In the genomic region with DNA sequence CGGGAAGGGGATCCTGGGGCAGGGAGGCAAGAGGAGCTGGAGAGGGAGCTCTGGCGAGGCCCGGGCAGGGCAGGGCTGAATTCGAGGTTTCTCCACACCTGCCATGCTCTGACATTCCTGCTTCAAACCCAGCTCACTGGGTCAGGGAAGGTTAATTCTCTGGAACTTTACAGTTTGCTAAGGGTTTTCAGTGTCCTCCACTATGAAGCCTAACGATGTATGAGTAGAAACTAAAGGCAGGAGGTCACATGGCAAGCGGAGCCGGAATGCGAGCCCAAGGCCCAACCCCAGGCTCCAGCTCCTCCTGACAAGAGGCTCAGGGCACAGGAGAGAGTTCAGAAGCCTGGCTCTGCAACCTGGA, we compare ENCODE assay signal across 9 cellular contexts. TPM values are rescaled to one million over a fixed set of nuclear protein-coding genes. Genes with fewer than 3 reads are reported as not detected.
DNase-seq lines count a peak whose midpoint lies in the region; ATAC-seq, FAIRE-seq and TF ChIP-seq lines count a peak whose summit lies in the region.
"Had no signal": no experiment of that assay in that cellular context is flagged by ENCODE, and none has a peak within 500 bp of the region (broad histone marks: within the 10 kb centered on the region; RNA-seq: fewer than 3 reads in every experiment).

No MANE protein-coding gene starts in this region.

- no peak for FAIRE-seq in GM12878 (lab: Jason Lieb, UNC)

- H3K4me1 Mint-ChIP-seq in activated CD4-positive, alpha-beta T cell treated with anti-CD3 and anti-CD28 coated beads for 36 hours = peaks cover 24% of the 10 kb centered on the region

- ATAC-seq in activated CD4-positive, alpha-beta T cell treated with anti-CD3 and anti-CD28 coated beads for 36 hours = peak; percentile 3
- ATAC-seq in GM12878 (peak; percentile 6), lower lobe of right lung (peak in 1 of 2 donors; percentile 2)
- no peak for ATAC-seq in activated CD4-positive, CD25-positive, alpha-beta regulatory T cell treated with anti-CD3 and anti-CD28 coated beads, Interleukin-2, amount 50 U/mL, for 24 hours

- no peaks in the 10 kb centered on the region for H3K9me3 Mint-ChIP-seq in activated CD4-positive, alpha-beta T cell treated with anti-CD3 and anti-CD28 coated beads for 36 hours (ENCODE audit: low read depth)

- TF ChIP-seq RAD21 in GM12878 (IDR thresholded peaks at IDR 0.05; ENCODE audit: insufficient read depth, low read depth, low read length) = no peak

- H3K4me2 ChIP-seq in GM12878 (ENCODE audit: control insufficient read depth, insufficient read depth) = no peak overlapping the region; the same call in 1 of the 2 replicates

- H4K20me1 ChIP-seq in GM12878 (ENCODE audit: control insufficient read depth, insufficient read depth) = no peaks in the 10 kb centered on the region; the same call in none of the 2 replicates

- H3K36me3 ChIP-seq in GM12878 (ENCODE audit: control insufficient read depth in 2 of 2, insufficient read depth in 2 of 2, low read length in 1 of 2) = peaks cover 2 to 4% of the 10 kb centered on the region in 2 experiments; a peak in 3 of 4 replicates
- H3K36me3 ChIP-seq in lower lobe of right lung = no peaks in the 10 kb centered on the region
- H3K36me3 ChIP-seq in thyroid gland = no peaks in the 10 kb centered on the region

- H3K79me2 ChIP-seq in GM12878 (ENCODE audit: control insufficient read depth, insufficient read depth, low read length) = no peaks in the 10 kb centered on the region

- peaks cover 12% of the 10 kb centered on the region for H3K36me3 Mint-ChIP-seq in activated CD4-positive, alpha-beta T cell treated with anti-CD3 and anti-CD28 coated beads for 36 hours (ENCODE audit: low read depth)

- CTCF ChIA-PET in activated CD4-positive, alpha-beta T cell treated with anti-CD3 and anti-CD28 coated beads for 36 hours (lab: Charles Lee) = interaction anchor here (0.6 to 5.7 kb wide), 19 partner anchors 9 to 338 kb away, joined by 3 to 84 read pairs (median 5); no protein-coding TSS in a partner anchor
- CTCF ChIA-PET in GM12878 (lab: Yijun Ruan, JAX) = interaction anchor here (0.6 to 9.5 kb wide), 23 partner anchors 9 to 123 kb away, joined by 3 to 156 read pairs (median 6); a partner anchor contains a TSS

- no peak overlapping the region; the same call in 1 of the 2 replicates for H3K9ac ChIP-seq in GM12878 (ENCODE audit: control insufficient read depth, insufficient read depth, low read length)

- H3K27me3 Mint-ChIP-seq in activated CD4-positive, alpha-beta T cell treated with anti-CD3 and anti-CD28 coated beads for 36 hours = peaks cover 30% of the 10 kb centered on the region

- no peak for DNase-seq in activated CD4-positive, alpha-beta T cell treated with anti-CD3 and anti-CD28 coated beads for 36 hours
- DNase-seq in activated CD4-positive, alpha-beta T cell treated with anti-CD3 and anti-CD28 coated beads for 4 hours = no peak
- DNase-seq in GM12878 (ENCODE audit: low read depth, low spot score) = no peak
- no peak for DNase-seq in lower lobe of right lung
- DNase-seq in thyroid gland = no peak
- DNase-seq in GOT3 (lab: John Stamatoyannopoulos, UW) = no peak
- DNase-seq in cerebellum (ENCODE audit: low spot score) = no peak

- no peak overlapping the region for H3K4me3 ChIP-seq in GM12878
- peak overlapping the region; percentile 55 for H3K4me3 ChIP-seq in lower lobe of right lung
- H3K4me3 ChIP-seq in thyroid gland (replicated peaks in 1 of 3) = no peak overlapping the region

- H3K4me1 ChIP-seq in GM12878 (ENCODE audit: control insufficient read depth, insufficient read depth, low read length) (peaks cover 29% of the 10 kb centered on the region), lower lobe of right lung (peaks cover 29% of the 10 kb centered on the region), thyroid gland (peaks cover 28 to 42% of the 10 kb centered on the region in 2 donors)

- H2AFZ ChIP-seq in GM12878 (ENCODE audit: control insufficient read depth, low read depth, low read length) = peak overlapping the region; percentile 15; the same call in 1 of the 2 replicates

- H3K27me3 ChIP-seq in GM12878 (replicated peaks in 1 of 2; ENCODE audit: control insufficient read depth in 2 of 2, insufficient read depth in 2 of 2, low read length in 1 of 2) = peaks cover 0 to 6% of the 10 kb centered on the region in 2 experiments; a peak in 1 of 4 replicates
- H3K27me3 ChIP-seq in lower lobe of right lung (ENCODE audit: low read depth) = peaks cover 30% of the 10 kb centered on the region
- H3K27me3 ChIP-seq in thyroid gland = no peaks in the 10 kb centered on the region

- in situ Hi-C loops in GM12878 (cut with MboI) = loop anchor here (10.0 kb wide), 1 partner anchor 97 kb away; no protein-coding TSS in a partner anchor

- no peak overlapping the region for H3K27ac ChIP-seq in GM12878 (ENCODE audit: control insufficient read depth, insufficient read depth)
- peak overlapping the region; percentile 72 for H3K27ac ChIP-seq in lower lobe of right lung
- peak overlapping the region in 2 of 3 donors; percentile 52 to 71 for H3K27ac ChIP-seq in thyroid gland

- 65% methylated on average over 8 of the region's 8 CpGs for WGBS in GM12878 (ENCODE audit: insufficient coverage, insufficient replicate concordance, low lambda C conversion rate, missing lambda C conversion rate)
- WGBS in thyroid gland, 2 donors = 88 to 97% methylated on average over 5 of the region's 8 CpGs

- no peak for TF ChIP-seq CTCF in GM12878 (IDR thresholded peaks at IDR 0.05 in 2 of 3, conservative IDR thresholded peaks at IDR 0.05 in 1 of 3; ENCODE audit: control insufficient read depth in 2 of 3, extremely low read depth in 1 of 3, insufficient read depth in 1 of 3, low read depth in 3 of 3, low read length in 3 of 3)
- no peak for TF ChIP-seq CTCF in lower lobe of right lung (IDR thresholded peaks at IDR 0.05)
- no peak for TF ChIP-seq CTCF in thyroid gland (IDR thresholded peaks at IDR 0.05)

- H3K9me3 ChIP-seq in GM12878 (replicated peaks; ENCODE audit: control insufficient read depth, insufficient read depth, low read length) = no peaks in the 10 kb centered on the region
- no peaks in the 10 kb centered on the region for H3K9me3 ChIP-seq in lower lobe of right lung
- no peaks in the 10 kb centered on the region for H3K9me3 ChIP-seq in thyroid gland

- intact Hi-C loops in activated CD4-positive, alpha-beta T cell treated with anti-CD3 and anti-CD28 coated beads for 36 hours (cut with DNase I, micrococcal nuclease) = loop anchor here (1.0 kb wide), 5 partner anchors 75 to 247 kb away; a partner anchor contains a TSS
- intact Hi-C loops in GM12878 (cut with micrococcal nuclease; ENCODE audit: unreplicated experiment) (loop anchor here (1.0 to 5.0 kb wide), 5 partner anchors 27 to 245 kb away; a partner anchor contains a TSS), lower lobe of right lung (cut with DNase I) (no loop called here), thyroid gland (cut with DNase I) (loop anchor here (5.0 to 10.0 kb wide), 4 partner anchors 57 to 245 kb away; a partner anchor contains a TSS)

- no peak overlapping the region for H3K4me3 Mint-ChIP-seq in activated CD4-positive, alpha-beta T cell treated with anti-CD3 and anti-CD28 coated beads for 36 hours
- H3K4me3 Mint-ChIP-seq: activated CD8-positive, alpha-beta memory T cell treated with anti-CD3 and anti-CD28 coated beads, Interleukin-2, amount 10 ng/mL, durations not matched to agents 7 days and 5 days had no signal

- SMC1A ChIA-PET in GM12878 (lab: Charles Lee; ENCODE audit: uncharacterized antibody, unreplicated experiment) = interaction anchor here (0.9 to 5.3 kb wide), 11 partner anchors 11 to 129 kb away, joined by 3 to 90 read pairs (median 4); a partner anchor contains a TSS

- BruUV-seq in GM12878 (replicated peaks; lab: Mats Ljungman, UMichigan) = no TSS peak

- RAD21 ChIA-PET in GM12878 (lab: Charles Lee; ENCODE audit: unreplicated experiment) = interaction anchor here (0.6 to 7.9 kb wide), 7 partner anchors 9 to 115 kb away, joined by 3 to 82 read pairs (median 5); no protein-coding TSS in a partner anchor

- POLR2A ChIA-PET in activated CD4-positive, alpha-beta T cell treated with anti-CD3 and anti-CD28 coated beads for 36 hours (lab: Charles Lee) = no interaction called here
- POLR2A ChIA-PET in GM12878 (lab: Charles Lee) = interaction anchor here (1.5 to 3.8 kb wide), 3 partner anchors 26 to 128 kb away, joined by 5 to 33 read pairs (median 10); no protein-coding TSS in a partner anchor

- TF ChIP-seq EP300 in GM12878 (IDR thresholded peaks at IDR 0.05; ENCODE audit: borderline replicate concordance in 1 of 2, control insufficient read depth in 1 of 2, low read depth in 2 of 2, low read length in 2 of 2) = no peak

- H3K27ac Mint-ChIP-seq in activated CD4-positive, alpha-beta T cell treated with anti-CD3 and anti-CD28 coated beads for 36 hours = no peak overlapping the region
- H3K27ac Mint-ChIP-seq: activated CD8-positive, alpha-beta memory T cell treated with anti-CD3 and anti-CD28 coated beads, Interleukin-2, amount 10 ng/mL, durations not matched to agents 7 days and 5 days had no signal

- TF ChIP-seq POLR2A in GM12878 (IDR thresholded peaks at IDR 0.05; ENCODE audit: low read depth, low read length) (no peak), thyroid gland (IDR thresholded peaks at IDR 0.05) (no peak)

RNA-seq across cellular contexts. Expression of a gene that starts 29.2 kb away (rescaled TPM):
- total RNA-seq in activated CD4-positive, alpha-beta T cell treated with anti-CD3 and anti-CD28 coated beads for 36 hours = 10 to 100 TPM; 34.8 to 36.2 TPM
- 35.2 and 43.0 TPM in 2 replicates for total RNA-seq in GM12878 (2013; cell fraction: nucleolus; rRNA removed)
- total RNA-seq in GM12878 (2014; rRNA removed) (49.4 and 62.7 TPM in 2 replicates), GM12878 (2014; rRNA removed; fragmentation: Illumina TruSeq; extraction: Trizol) (23.0 and 27.9 TPM in 2 replicates), GM12878 (2021) (44.4 and 45.8 TPM in 2 replicates), lower lobe of right lung (20.1 TPM), thyroid gland (100 to 1,000 TPM in 1 of 4 donors, 10 to 100 TPM in 3; 53.5 to 102 (median 72.9) TPM), cerebellum (41.9 TPM)
- polyA plus RNA-seq in GM12878 (2011; ENCODE audit: low read depth) = 11.7 TPM
- polyA plus RNA-seq in GM12878 (2011; rRNA removed) (14.1 and 32.8 TPM in 2 replicates), GM12878 (2014; fragmentation: Illumina TruSeq; extraction: Trizol) (18.9 and 21.5 TPM in 2 replicates), GM12878 (2014; fragmentation: Nextera tagmentation; extraction: Ambion mirVana) (10 to 100 TPM; 11.6 to 11.7 TPM), GM12878 (2014; rRNA removed) (45.7 and 46.5 TPM in 2 replicates), GM12878 (2016; fragmentation: Nextera tagmentation; extraction: Ambion mirVana) (10 to 100 TPM; 43.8 to 46.1 TPM)
- polyA plus RNA-seq in GM12878 (2011; cell fraction: cytosol; rRNA removed) = 55.7 and 60.8 TPM in 2 replicates
- polyA plus RNA-seq in GM12878 (2011; cell fraction: nucleus; rRNA removed) = 57.5 and 71.0 TPM in 2 replicates
- polyA plus RNA-seq in GM12878 (2012) = 26.3 and 28.2 TPM in 2 replicates
- polyA minus RNA-seq in GM12878 (2011; rRNA and poly(A)+ RNA removed) = 29.1 and 56.8 TPM in 2 replicates
- polyA minus RNA-seq in GM12878 (2011; cell fraction: cytosol; rRNA and poly(A)+ RNA removed) = 22.7 and 27.9 TPM in 2 replicates
- polyA minus RNA-seq in GM12878 (2011; cell fraction: nucleus; rRNA and poly(A)+ RNA removed) = 21.2 and 26.2 TPM in 2 replicates

RNA-seq across cellular contexts. Expression of a gene that starts 38.8 kb away (rescaled TPM):
- total RNA-seq in activated CD4-positive, alpha-beta T cell treated with anti-CD3 and anti-CD28 coated beads for 36 hours = 100 to 1,000 TPM; 170 to 175 TPM
- 95.0 and 103 TPM in 2 replicates for total RNA-seq in GM12878 (2013; cell fraction: nucleolus; rRNA removed)
- total RNA-seq in GM12878 (2014; rRNA removed) (118 and 121 TPM in 2 replicates), GM12878 (2014; rRNA removed; fragmentation: Illumina TruSeq; extraction: Trizol) (391 and 395 TPM in 2 replicates), GM12878 (2021) (204 and 223 TPM in 2 replicates), lower lobe of right lung (117 TPM), thyroid gland (10 to 100 TPM; 71.7 to 98.9 (median 85.2) TPM), cerebellum (30.4 TPM)
- 42.9 TPM for polyA plus RNA-seq in GM12878 (2011; ENCODE audit: low read depth)
- polyA plus RNA-seq in GM12878 (2011; rRNA removed) (116 and 138 TPM in 2 replicates), GM12878 (2014; fragmentation: Illumina TruSeq; extraction: Trizol) (80.7 and 216 TPM in 2 replicates), GM12878 (2014; fragmentation: Nextera tagmentation; extraction: Ambion mirVana) (100 to 1,000 TPM; 282 to 342 TPM), GM12878 (2014; rRNA removed) (96.7 and 112 TPM in 2 replicates), GM12878 (2016; fragmentation: Nextera tagmentation; extraction: Ambion mirVana) (100 to 1,000 TPM; 221 to 226 TPM)
- 65.2 and 75.7 TPM in 2 replicates for polyA plus RNA-seq in GM12878 (2011; cell fraction: cytosol; rRNA removed)
- 129 and 147 TPM in 2 replicates for polyA plus RNA-seq in GM12878 (2011; cell fraction: nucleus; rRNA removed)
- polyA plus RNA-seq in GM12878 (2012) = 87.9 and 96.7 TPM in 2 replicates
- 62.4 and 90.4 TPM in 2 replicates for polyA minus RNA-seq in GM12878 (2011; rRNA and poly(A)+ RNA removed)
- polyA minus RNA-seq in GM12878 (2011; cell fraction: cytosol; rRNA and poly(A)+ RNA removed) = 128 and 150 TPM in 2 replicates
- 33.1 and 219 TPM in 2 replicates for polyA minus RNA-seq in GM12878 (2011; cell fraction: nucleus; rRNA and poly(A)+ RNA removed)

RNA-seq across cellular contexts. Expression of a gene that starts 54.2 kb away (rescaled TPM):
- total RNA-seq in activated CD4-positive, alpha-beta T cell treated with anti-CD3 and anti-CD28 coated beads for 36 hours = under 1 TPM; 0.37 to 0.83 TPM
- not detected in 2 replicates for total RNA-seq in GM12878 (2013; cell fraction: nucleolus; rRNA removed)
- total RNA-seq in GM12878 (2014; rRNA removed) (not detected in 2 replicates), GM12878 (2014; rRNA removed; fragmentation: Illumina TruSeq; extraction: Trizol) (not detected in 2 replicates), GM12878 (2021) (not detected in 2 replicates), lower lobe of right lung (not detected), thyroid gland (under 1 TPM in 2 of 4 donors, not detected in 2; 0.59 to 0.75 TPM), cerebellum (4.3 TPM)
- polyA plus RNA-seq in GM12878 (2011; ENCODE audit: low read depth) = not detected
- polyA plus RNA-seq in GM12878 (2011; rRNA removed) (not detected in 2 replicates), GM12878 (2014; fragmentation: Illumina TruSeq; extraction: Trizol) (not detected in 2 replicates), GM12878 (2014; fragmentation: Nextera tagmentation; extraction: Ambion mirVana) (not detected), GM12878 (2014; rRNA removed) (not detected in 2 replicates), GM12878 (2016; fragmentation: Nextera tagmentation; extraction: Ambion mirVana) (not detected)
- not detected in 2 replicates for polyA plus RNA-seq in GM12878 (2011; cell fraction: cytosol; rRNA removed)
- polyA plus RNA-seq in GM12878 (2011; cell fraction: nucleus; rRNA removed) = not detected in 2 replicates
- polyA plus RNA-seq in GM12878 (2012) = 0.11 TPM in 1 of 2 replicates, not detected in the other
- polyA minus RNA-seq in GM12878 (2011; rRNA and poly(A)+ RNA removed) = not detected in 2 replicates
- polyA minus RNA-seq in GM12878 (2011; cell fraction: cytosol; rRNA and poly(A)+ RNA removed) = not detected in 2 replicates
- polyA minus RNA-seq in GM12878 (2011; cell fraction: nucleus; rRNA and poly(A)+ RNA removed) = not detected in 2 replicates

Comparison
In these comparisons a context has a peak if more than half of its experiments do, and no peak if none do; other contexts are left out.
1. ATAC-seq: peak in activated CD4-positive, alpha-beta T cell treated with anti-CD3 and anti-CD28 coated beads for 36 hours (single experiment) and GM12878 (single experiment); none in activated CD4-positive, CD25-positive, alpha-beta regulatory T cell treated with anti-CD3 and anti-CD28 coated beads, Interleukin-2, amount 50 U/mL, for 24 hours (0 of 2).